ENCODE assay signal across 22 cellular contexts in the genomic region with DNA sequence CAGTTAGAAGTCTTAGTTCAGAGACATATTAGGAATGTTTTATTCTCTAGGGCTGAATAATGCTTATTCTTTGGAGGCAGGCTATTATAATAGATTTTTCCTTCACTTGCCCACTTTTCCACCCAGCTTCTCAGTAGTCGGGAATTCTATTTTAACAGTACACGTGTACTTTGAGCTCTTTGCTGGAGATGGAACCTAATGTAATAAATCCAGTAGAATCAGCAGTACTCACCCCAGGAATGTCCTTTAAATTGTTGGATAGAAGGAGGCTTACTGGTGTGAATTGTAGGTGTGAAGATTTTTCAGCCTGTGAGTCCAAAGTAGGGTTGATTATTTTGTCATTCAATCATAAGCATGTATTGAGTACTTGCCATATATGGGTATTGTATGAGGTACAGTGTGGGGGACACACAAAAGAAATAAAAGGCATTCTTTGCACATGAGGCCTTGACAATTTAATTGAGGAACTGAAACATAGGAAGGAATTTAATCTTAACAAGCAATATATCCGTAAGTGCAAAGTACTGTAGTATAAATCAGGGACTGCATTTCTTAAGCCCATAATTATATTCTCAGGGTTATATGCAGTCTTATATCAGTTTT. TPM values are rescaled to one million over a fixed set of nuclear protein-coding genes. Genes with fewer than 3 reads are reported as not detected.
DNase-seq lines count a peak whose midpoint lies in the region; ATAC-seq, FAIRE-seq and TF ChIP-seq lines count a peak whose summit lies in the region.
"Had no signal": no experiment of that assay in that cellular context is flagged by ENCODE, and none has a peak within 500 bp of the region (broad histone marks: within the 10 kb centered on the region; RNA-seq: fewer than 3 reads in every experiment).

No MANE protein-coding gene starts in this region.

- peaks cover 10% of the 10 kb centered on the region for H3F3A ChIP-seq in DOHH2 (ENCODE audit: control insufficient read depth, insufficient read depth)

- no peaks in the 10 kb centered on the region for H3K9me2 ChIP-seq in DOHH2 (replicated peaks; ENCODE audit: control insufficient read depth, low read length)

- TF ChIP-seq POLR2A in GM12878 (IDR thresholded peaks at IDR 0.05; ENCODE audit: low read depth, low read length), result no peak

- H3K4me3 ChIP-seq in DOHH2 (ENCODE audit: low read length), result no peak overlapping the region
- H3K4me3 ChIP-seq in GM12878, result no peak overlapping the region
- H3K4me3 ChIP-seq in mucosa of descending colon, result no peak overlapping the region

- no peak overlapping the region for H3K27ac Mint-ChIP-seq in activated CD4-positive, alpha-beta T cell treated with anti-CD3 and anti-CD28 coated beads for 36 hours
- H3K27ac Mint-ChIP-seq in nephron progenitor cell, result no peak overlapping the region
- H3K27ac Mint-ChIP-seq: CD8-positive, alpha-beta T cell; IgD-negative memory B cell had no signal

- 30% methylated on average over 3 of the region's 3 CpGs for WGBS in GM12878 (ENCODE audit: insufficient coverage, insufficient replicate concordance, low lambda C conversion rate, missing lambda C conversion rate)

- in situ Hi-C loops in GM12878 (cut with MboI), result no loop called here

- no peak overlapping the region for H3K9ac ChIP-seq in GM12878 (ENCODE audit: control insufficient read depth, insufficient read depth, low read length)

- H2AFZ ChIP-seq in GM12878 (ENCODE audit: control insufficient read depth, low read depth, low read length), result no peak overlapping the region

- no peak overlapping the region for H3K27ac ChIP-seq in DOHH2 (ENCODE audit: low read depth, low read length)
- H3K27ac ChIP-seq in GM12878 (ENCODE audit: control insufficient read depth, insufficient read depth), result no peak overlapping the region

- H3K9me3 ChIP-seq in DOHH2 (ENCODE audit: control insufficient read depth, insufficient read depth, low read length) (no peaks in the 10 kb centered on the region), GM12878 (replicated peaks; ENCODE audit: control insufficient read depth, insufficient read depth, low read length) (no peaks in the 10 kb centered on the region), mucosa of descending colon (no peaks in the 10 kb centered on the region)

- no peaks in the 10 kb centered on the region for H3K36me3 Mint-ChIP-seq in activated CD4-positive, alpha-beta T cell treated with anti-CD3 and anti-CD28 coated beads for 36 hours (ENCODE audit: low read depth)
- peaks cover 6% of the 10 kb centered on the region for H3K36me3 Mint-ChIP-seq in nephron progenitor cell (ENCODE audit: low read depth)
- H3K36me3 Mint-ChIP-seq: CD8-positive, alpha-beta T cell; IgD-negative memory B cell had no signal

- no peak for TF ChIP-seq RAD21 in GM12878 (IDR thresholded peaks at IDR 0.05; ENCODE audit: insufficient read depth, low read depth, low read length)

- H3K36me3 ChIP-seq in DOHH2 (ENCODE audit: control insufficient read depth, low read length) (no peaks in the 10 kb centered on the region), GM12878 (ENCODE audit: control insufficient read depth in 2 of 2, insufficient read depth in 2 of 2, low read length in 1 of 2) (no peaks in the 10 kb centered on the region), mucosa of descending colon (ENCODE audit: low read depth) (no peaks in the 10 kb centered on the region)

- POLR2A ChIA-PET in GM12878 (lab: Charles Lee), result no interaction called here
- POLR2A ChIA-PET in activated CD4-positive, alpha-beta T cell treated with anti-CD3 and anti-CD28 coated beads for 36 hours (lab: Charles Lee), result interaction anchor here (0.6 kb wide), 1 partner anchor 135 kb away, joined by 3 read pairs; no protein-coding TSS in a partner anchor

- H3K27me3 ChIP-seq in DOHH2 (ENCODE audit: control insufficient read depth, low read length) (no peaks in the 10 kb centered on the region), GM12878 (replicated peaks in 1 of 2; ENCODE audit: control insufficient read depth in 2 of 2, insufficient read depth in 2 of 2, low read length in 1 of 2) (no peaks in the 10 kb centered on the region)

- RAD21 ChIA-PET in GM12878 (lab: Charles Lee; ENCODE audit: unreplicated experiment), result no interaction called here

- no peak for FAIRE-seq in GM12878 (lab: Jason Lieb, UNC)
- FAIRE-seq: D721Med, G401.6, GM12892, RCC 7860 had no signal

- no peak for TF ChIP-seq CTCF in DOHH2 (IDR thresholded peaks at IDR 0.05; ENCODE audit: low read depth, low read length, poor library complexity, severe bottlenecking)
- TF ChIP-seq CTCF in GM12878 (IDR thresholded peaks at IDR 0.05 in 2 of 3, conservative IDR thresholded peaks at IDR 0.05 in 1 of 3; ENCODE audit: control insufficient read depth in 2 of 3, extremely low read depth in 1 of 3, insufficient read depth in 1 of 3, low read depth in 3 of 3, low read length in 3 of 3), result no peak
- TF ChIP-seq CTCF in mucosa of descending colon (IDR thresholded peaks at IDR 0.05), result no peak
- no peak for TF ChIP-seq CTCF in nephron progenitor cell (IDR thresholded peaks at IDR 0.05)

- H3K4me2 ChIP-seq in DOHH2 (ENCODE audit: low read length) (peak overlapping the region; percentile 37), GM12878 (ENCODE audit: control insufficient read depth, insufficient read depth) (no peak overlapping the region)

- SMC1A ChIA-PET in GM12878 (lab: Charles Lee; ENCODE audit: uncharacterized antibody, unreplicated experiment), result no interaction called here

- CTCF ChIA-PET in GM12878 (lab: Yijun Ruan, JAX), result interaction anchor here (0.6 to 1.1 kb wide), 3 partner anchors 27 to 953 kb away, joined by 3 to 4 read pairs (median 3); no protein-coding TSS in a partner anchor
- CTCF ChIA-PET in activated CD4-positive, alpha-beta T cell treated with anti-CD3 and anti-CD28 coated beads for 36 hours (lab: Charles Lee), result interaction anchor here (0.5 to 0.6 kb wide), 2 partner anchors 76 to 401 kb away, joined by 3 read pairs; no protein-coding TSS in a partner anchor

- ATAC-seq in GM12878 (no peak), mucosa of descending colon (peak; percentile 50), HG03135 (IDR thresholded peaks at IDR 0.05; ENCODE audit: unreplicated experiment) (no peak)
- ATAC-seq in activated CD4-positive, alpha-beta T cell treated with anti-CD3 and anti-CD28 coated beads for 36 hours, result no peak
- ATAC-seq: CD8-positive, alpha-beta T cell; SK-N-SH treated with all-trans-retinoic acid at 6 μM for 48 hours had no signal

- H4K20me1 ChIP-seq in DOHH2 (ENCODE audit: control insufficient read depth, insufficient read depth, low read depth, low read length) (no peaks in the 10 kb centered on the region), GM12878 (ENCODE audit: control insufficient read depth, insufficient read depth) (no peaks in the 10 kb centered on the region)

- BruUV-seq in GM12878 (replicated peaks; lab: Mats Ljungman, UMichigan), result no TSS peak

- no peaks in the 10 kb centered on the region for H3K27me3 Mint-ChIP-seq in activated CD4-positive, alpha-beta T cell treated with anti-CD3 and anti-CD28 coated beads for 36 hours
- H3K27me3 Mint-ChIP-seq in nephron progenitor cell (ENCODE audit: low read depth, poor library complexity), result no peaks in the 10 kb centered on the region
- H3K27me3 Mint-ChIP-seq: IgD-negative memory B cell had no signal

- H3K4me3 Mint-ChIP-seq in activated CD4-positive, alpha-beta T cell treated with anti-CD3 and anti-CD28 coated beads for 36 hours, result no peak overlapping the region
- no peak overlapping the region for H3K4me3 Mint-ChIP-seq in nephron progenitor cell
- H3K4me3 Mint-ChIP-seq: CD8-positive, alpha-beta T cell; IgD-negative memory B cell had no signal

- H3K79me2 ChIP-seq in DOHH2 (ENCODE audit: control insufficient read depth, low read length) (no peaks in the 10 kb centered on the region), GM12878 (ENCODE audit: control insufficient read depth, insufficient read depth, low read length) (no peaks in the 10 kb centered on the region)

- TF ChIP-seq EP300 in GM12878 (IDR thresholded peaks at IDR 0.05; ENCODE audit: borderline replicate concordance in 1 of 2, control insufficient read depth in 1 of 2, low read depth in 2 of 2, low read length in 2 of 2), result no peak

- H3K4me1 ChIP-seq in DOHH2 (ENCODE audit: control insufficient read depth, low read length) (peaks cover 49% of the 10 kb centered on the region), GM12878 (ENCODE audit: control insufficient read depth, insufficient read depth, low read length) (peaks cover 5% of the 10 kb centered on the region), mucosa of descending colon (ENCODE audit: low read depth) (no peaks in the 10 kb centered on the region)

- no peaks in the 10 kb centered on the region for H3K9me3 Mint-ChIP-seq in activated CD4-positive, alpha-beta T cell treated with anti-CD3 and anti-CD28 coated beads for 36 hours (ENCODE audit: low read depth)
- H3K9me3 Mint-ChIP-seq in nephron progenitor cell, result no peaks in the 10 kb centered on the region
- H3K9me3 Mint-ChIP-seq: CD8-positive, alpha-beta T cell; IgD-negative memory B cell had no signal

- DNase-seq in NOMO-1 treated with dmso at 0.1 percent for 144 hours (lab: John Stamatoyannopoulos, UW; ENCODE audit: unreplicated experiment) (peak; percentile 13), GM12878 (ENCODE audit: low read depth, low spot score) (no peak), mucosa of descending colon (no peak), NCI-H1092 (lab: John Stamatoyannopoulos, UW) (no peak), nephron progenitor cell (no peak)
- DNase-seq in activated CD4-positive, alpha-beta T cell treated with anti-CD3 and anti-CD28 coated beads for 36 hours, result no peak
- DNase-seq: CD8-positive, alpha-beta T cell; DMS79 treated with DMSO at 0.1 percent for 48 hours; Kasumi-1; MM.1S; NCI-H1417 treated with DMSO at 0.1 percent for 48 hours; NCI-H1930; NCI-H526 treated with DMSO at 0.1 percent for 48 hours; Right ventricle myocardium superior had no signal

- peaks cover 7% of the 10 kb centered on the region for H3K4me1 Mint-ChIP-seq in activated CD4-positive, alpha-beta T cell treated with anti-CD3 and anti-CD28 coated beads for 36 hours
- peaks cover 19% of the 10 kb centered on the region for H3K4me1 Mint-ChIP-seq in nephron progenitor cell

- intact Hi-C loops in GM12878 (cut with micrococcal nuclease; ENCODE audit: unreplicated experiment), result no loop called here
- intact Hi-C loops in mucosa of descending colon (cut with DNase I, micrococcal nuclease), result no loop called here
- intact Hi-C loops in activated CD4-positive, alpha-beta T cell treated with anti-CD3 and anti-CD28 coated beads for 36 hours (cut with DNase I, micrococcal nuclease), result no loop called here

RNA-seq across cellular contexts. Expression of gene MGA, which starts 29.5 kb away (rescaled TPM):
- total RNA-seq in GM12878 (2013; cell fraction: nucleolus; rRNA removed), result 153 and 159 TPM in 2 replicates
- 18.4 and 20.5 TPM in 2 replicates for total RNA-seq in GM12878 (2014; rRNA removed)
- 28.1 and 28.5 TPM in 2 replicates for total RNA-seq in GM12878 (2014; rRNA removed; fragmentation: Illumina TruSeq; extraction: Trizol)
- total RNA-seq in GM12878 (2021), result 25.6 and 29.6 TPM in 2 replicates
- polyA plus RNA-seq in GM12878 (2011; ENCODE audit: low read depth), result 4.2 TPM
- polyA plus RNA-seq in GM12878 (2011; rRNA removed), result 11.1 and 12.2 TPM in 2 replicates
- 6.3 and 7.9 TPM in 2 replicates for polyA plus RNA-seq in GM12878 (2011; cell fraction: cytosol; rRNA removed)
- 11.7 and 15.1 TPM in 2 replicates for polyA plus RNA-seq in GM12878 (2011; cell fraction: nucleus; rRNA removed)
- polyA plus RNA-seq in GM12878 (2012), result 5.9 and 7.7 TPM in 2 replicates
- polyA plus RNA-seq in GM12878 (2014; fragmentation: Illumina TruSeq; extraction: Trizol), result 15.6 and 17.6 TPM in 2 replicates
- polyA plus RNA-seq in GM12878 (2014; fragmentation: Nextera tagmentation; extraction: Ambion mirVana), result 1 to 10 TPM; 2.6 to 2.8 TPM
- 7.9 and 8.3 TPM in 2 replicates for polyA plus RNA-seq in GM12878 (2014; rRNA removed)
- polyA plus RNA-seq in GM12878 (2016; fragmentation: Nextera tagmentation; extraction: Ambion mirVana), result 10 to 100 TPM; 21.6 to 21.7 TPM
- 41.3 and 69.1 TPM in 2 replicates for polyA minus RNA-seq in GM12878 (2011; rRNA and poly(A)+ RNA removed)
- 13.4 and 17.0 TPM in 2 replicates for polyA minus RNA-seq in GM12878 (2011; cell fraction: cytosol; rRNA and poly(A)+ RNA removed)
- polyA minus RNA-seq in GM12878 (2011; cell fraction: nucleus; rRNA and poly(A)+ RNA removed), result 21.0 and 29.9 TPM in 2 replicates
- 10 to 100 TPM; 29.1 to 50.5 (median 29.2) TPM for total RNA-seq in mucosa of descending colon
- 10 to 100 TPM; 33.7 to 39.3 TPM for total RNA-seq in activated CD4-positive, alpha-beta T cell treated with anti-CD3 and anti-CD28 coated beads for 36 hours
